ENCODE assay signal across 9 cellular contexts in genomic region chr12:92769124-92769901, GRCh38.
A peak's percentile ranks its signal among the peaks of the same experiment; 100 is the strongest.
DNase-seq lines count a peak whose midpoint lies in the region; ATAC-seq lines count a peak whose summit lies in the region.
"Had no signal": no experiment of that assay in that cellular context is flagged by ENCODE, and none has a peak within 500 bp of the region (broad histone marks: within the 10 kb centered on the region; RNA-seq: fewer than 3 reads in every experiment).

No MANE protein-coding gene starts in this region.

- no peaks in the 10 kb centered on the region for H3K27me3 Mint-ChIP-seq in T-helper 2 cell treated with Interferon-gamma antibody and Interleukin-4, amounts not matched to agents 5 μg/mL and 100 μg/mL, for 36 hours (ENCODE audit: low read depth)
- peaks cover 2% of the 10 kb centered on the region for H3K27me3 Mint-ChIP-seq in activated naive CD8-positive, alpha-beta T cell treated with anti-CD3 and anti-CD28 coated beads, Interleukin-2, amount 10 ng/mL, durations not matched to agents 7 days and 5 days
- no peaks in the 10 kb centered on the region for H3K27me3 Mint-ChIP-seq in stimulated activated memory B cell treated with anti-CD40 and anti-IgM and Interleukin-4, amounts not matched to agents 10 μg/mL and 1 μg/mL and 100 μg/mL, for 72 hours

- intact Hi-C loops in posterior vena cava (cut with DNase I) = no loop called here

- peak; percentile 71 for ATAC-seq in HG03139 (IDR thresholded peaks at IDR 0.05; ENCODE audit: unreplicated experiment)
- ATAC-seq in activated naive CD8-positive, alpha-beta T cell treated with anti-CD3 and anti-CD28 coated beads, Interleukin-2, amount 10 ng/mL, durations not matched to agents 7 days and 5 days (ENCODE audit: low read depth) = peak; percentile 85
- no peak for ATAC-seq in stimulated activated memory B cell treated with anti-CD40 and anti-IgM and Interleukin-4, amounts not matched to agents 10 μg/mL and 1 μg/mL and 100 μg/mL, for 72 hours
- ATAC-seq: Panc1 had no signal

- no peaks in the 10 kb centered on the region for H3K9me3 Mint-ChIP-seq in T-helper 2 cell treated with Interferon-gamma antibody and Interleukin-4, amounts not matched to agents 5 μg/mL and 100 μg/mL, for 36 hours
- no peaks in the 10 kb centered on the region for H3K9me3 Mint-ChIP-seq in activated naive CD8-positive, alpha-beta T cell treated with anti-CD3 and anti-CD28 coated beads, Interleukin-2, amount 10 ng/mL, durations not matched to agents 7 days and 5 days
- H3K9me3 Mint-ChIP-seq in stimulated activated memory B cell treated with anti-CD40 and anti-IgM and Interleukin-4, amounts not matched to agents 10 μg/mL and 1 μg/mL and 100 μg/mL, for 72 hours = no peaks in the 10 kb centered on the region

- DNase-seq in T-helper 2 cell treated with Interferon-gamma antibody and Interleukin-4, amounts not matched to agents 5 μg/mL and 100 μg/mL, for 36 hours (ENCODE audit: low spot score) = no peak
- DNase-seq in T-helper 2 cell (no peak), posterior vena cava (ENCODE audit: low spot score) (no peak), DMS53 treated with DMSO at 0.1 percent for 48 hours (lab: John Stamatoyannopoulos, UW; ENCODE audit: unreplicated experiment) (no peak)
- no peak for DNase-seq in activated naive CD8-positive, alpha-beta T cell treated with anti-CD3 and anti-CD28 coated beads, Interleukin-2, amount 10 ng/mL, durations not matched to agents 7 days and 5 days
- no peak for DNase-seq in stimulated activated CD4-positive, alpha-beta T cell treated with anti-CD3 and anti-CD28 coated beads, Interleukin-4, amount 100 ng/mL, for 4 hours

- no peak overlapping the region for H3K27ac Mint-ChIP-seq in T-helper 2 cell treated with Interferon-gamma antibody and Interleukin-4, amounts not matched to agents 5 μg/mL and 100 μg/mL, for 36 hours
- H3K27ac Mint-ChIP-seq in activated naive CD8-positive, alpha-beta T cell treated with anti-CD3 and anti-CD28 coated beads, Interleukin-2, amount 10 ng/mL, durations not matched to agents 7 days and 5 days = peak overlapping the region; percentile 42
- peak overlapping the region; percentile 62 for H3K27ac Mint-ChIP-seq in stimulated activated memory B cell treated with anti-CD40 and anti-IgM and Interleukin-4, amounts not matched to agents 10 μg/mL and 1 μg/mL and 100 μg/mL, for 72 hours

- H3K4me1 Mint-ChIP-seq in T-helper 2 cell treated with Interferon-gamma antibody and Interleukin-4, amounts not matched to agents 5 μg/mL and 100 μg/mL, for 36 hours (ENCODE audit: low read depth) = peaks cover 20% of the 10 kb centered on the region
- peaks cover 11% of the 10 kb centered on the region for H3K4me1 Mint-ChIP-seq in activated naive CD8-positive, alpha-beta T cell treated with anti-CD3 and anti-CD28 coated beads, Interleukin-2, amount 10 ng/mL, durations not matched to agents 7 days and 5 days
- H3K4me1 Mint-ChIP-seq in stimulated activated memory B cell treated with anti-CD40 and anti-IgM and Interleukin-4, amounts not matched to agents 10 μg/mL and 1 μg/mL and 100 μg/mL, for 72 hours = peaks cover 14% of the 10 kb centered on the region

- POLR2A ChIA-PET in activated naive CD8-positive, alpha-beta T cell treated with anti-CD3 and anti-CD28 coated beads, Interleukin-2, amount 10 ng/mL, durations not matched to agents 7 days and 5 days (lab: Charles Lee) = interaction anchor here (1.1 kb wide), 2 partner anchors 17 to 160 kb away, joined by 3 read pairs; partner anchors contain the start of gene EEA1

- no peaks in the 10 kb centered on the region for H3K36me3 Mint-ChIP-seq in T-helper 2 cell treated with Interferon-gamma antibody and Interleukin-4, amounts not matched to agents 5 μg/mL and 100 μg/mL, for 36 hours (ENCODE audit: low read depth)
- peaks cover 4% of the 10 kb centered on the region for H3K36me3 Mint-ChIP-seq in activated naive CD8-positive, alpha-beta T cell treated with anti-CD3 and anti-CD28 coated beads, Interleukin-2, amount 10 ng/mL, durations not matched to agents 7 days and 5 days
- H3K36me3 Mint-ChIP-seq in stimulated activated memory B cell treated with anti-CD40 and anti-IgM and Interleukin-4, amounts not matched to agents 10 μg/mL and 1 μg/mL and 100 μg/mL, for 72 hours = peaks cover 40% of the 10 kb centered on the region

- H3K4me3 Mint-ChIP-seq in T-helper 2 cell treated with Interferon-gamma antibody and Interleukin-4, amounts not matched to agents 5 μg/mL and 100 μg/mL, for 36 hours = peak overlapping the region; percentile 14
- peak overlapping the region; percentile 37 for H3K4me3 Mint-ChIP-seq in activated naive CD8-positive, alpha-beta T cell treated with anti-CD3 and anti-CD28 coated beads, Interleukin-2, amount 10 ng/mL, durations not matched to agents 7 days and 5 days
- no peak overlapping the region for H3K4me3 Mint-ChIP-seq in stimulated activated memory B cell treated with anti-CD40 and anti-IgM and Interleukin-4, amounts not matched to agents 10 μg/mL and 1 μg/mL and 100 μg/mL, for 72 hours
